In genomic region chr11:95256204-95256819, GRCh38 we compare ENCODE assay signal across 13 cellular contexts. TPM values are rescaled to one million over a fixed set of nuclear protein-coding genes. Genes with fewer than 3 reads are reported as not detected.
DNase-seq lines count a peak whose midpoint lies in the region; ATAC-seq and TF ChIP-seq lines count a peak whose summit lies in the region.
"Had no signal": no experiment of that assay in that cellular context is flagged by ENCODE, and none has a peak within 500 bp of the region (broad histone marks: within the 10 kb centered on the region; RNA-seq: fewer than 3 reads in every experiment).

No MANE protein-coding gene starts in this region.

- WGBS in right lobe of liver (ENCODE audit: insufficient coverage, low coverage, low lambda C conversion rate, missing lambda C conversion rate): 49% methylated on average over 9 of the region's 9 CpGs

- intact Hi-C loops in right lobe of liver (cut with DNase I): no loop called here

- H3K4me3 ChIP-seq in BLaER1 (no peak overlapping the region), right lobe of liver (no peak overlapping the region)
- H3K4me3 ChIP-seq: tibial nerve had no signal

- H3K36me3 ChIP-seq in BLaER1 (no peaks in the 10 kb centered on the region), right lobe of liver (no peaks in the 10 kb centered on the region)
- H3K36me3 ChIP-seq: tibial nerve had no signal

- peak overlapping the region; percentile 69 for H3K4me2 ChIP-seq in BLaER1

- no peak overlapping the region for H3K9ac ChIP-seq in BLaER1

- peak overlapping the region; percentile 62 for H3K27ac ChIP-seq in BLaER1
- H3K27ac ChIP-seq in right lobe of liver: peak overlapping the region in 1 of 3 donors; percentile 7

- TF ChIP-seq POLR2A in right lobe of liver (IDR thresholded peaks at IDR 0.05): no peak

- H3K4me1 ChIP-seq in BLaER1: peaks cover 39% of the 10 kb centered on the region
- no peaks in the 10 kb centered on the region for H3K4me1 ChIP-seq in right lobe of liver

- H3K9me3 ChIP-seq in BLaER1 (no peaks in the 10 kb centered on the region; the same call in 1 of the 2 replicates), right lobe of liver (no peaks in the 10 kb centered on the region)
- H3K9me3 ChIP-seq: tibial nerve had no signal

- TF ChIP-seq CTCF in right lobe of liver (IDR thresholded peaks at IDR 0.05): no peak

- ATAC-seq in right lobe of liver (peak; percentile 22 to 47 (median 44)), GM18873 (IDR thresholded peaks at IDR 0.05; ENCODE audit: low FRiP score, unreplicated experiment) (no peak), HG02588 (IDR thresholded peaks at IDR 0.05; ENCODE audit: unreplicated experiment) (no peak)

- peak; percentile 37 for DNase-seq in KBM-7
- peak; percentile 23 for DNase-seq in astrocyte of the hippocampus (ENCODE audit: low read depth, low spot score)
- DNase-seq in right lobe of liver: no peak
- DNase-seq in NCI-H2029 (lab: John Stamatoyannopoulos, UW): no peak
- DNase-seq in SHP77 treated with DMSO at 0.1 percent for 48 hours (lab: John Stamatoyannopoulos, UW): no peak
- DNase-seq: activated CD4-positive, alpha-beta T cell treated with anti-CD3 and anti-CD28 coated beads, Interleukin-2, amount 50 U/mL, for 48 hours; cortex of kidney; NCI-H748 treated with DMSO at 0.1 percent for 48 hours; stimulated activated CD4-positive, alpha-beta T cell treated with anti-CD3 and anti-CD28 coated beads, Interleukin-12 subunit alpha, Interleukin-12 subunit beta, amount 100 ng/mL, for 4 hours had no signal

- H4K20me1 ChIP-seq in BLaER1: no peaks in the 10 kb centered on the region

- H3K27me3 ChIP-seq in BLaER1 (no peaks in the 10 kb centered on the region), right lobe of liver (no peaks in the 10 kb centered on the region)
- H3K27me3 ChIP-seq: tibial nerve had no signal

- in situ Hi-C loops in KBM-7 (cut with MboI; ENCODE audit: low pct_unique_long_range_greater_than_20kb, low sequenced_read_pairs): no loop called here

RNA-seq across cellular contexts. Expression of gene SESN3, which starts 25.3 kb away (rescaled TPM):
- 1 to 10 TPM; 2.8 to 8.8 (median 5.5) TPM for total RNA-seq in right lobe of liver

Comparison
In these comparisons a context has a peak if more than half of its experiments do, and no peak if none do; other contexts are left out.
1. DNase-seq: peak in KBM-7 (single experiment) and astrocyte of the hippocampus (single experiment); none in right lobe of liver (0 of 3), NCI-H2029 (single experiment) and SHP77 treated with DMSO at 0.1 percent for 48 hours (single experiment).
2. ATAC-seq: peak in right lobe of liver (4 of 4); none in GM18873 (single experiment) and HG02588 (single experiment).